ENCODE assay signal across 22 cellular contexts in genomic region chr13:95375706-95376105, GRCh38.
DNase-seq lines count a peak whose midpoint lies in the region; ATAC-seq, FAIRE-seq and TF ChIP-seq lines count a peak whose summit lies in the region.
"Had no signal": no experiment of that assay in that cellular context is flagged by ENCODE, and none has a peak within 500 bp of the region (broad histone marks: within the 10 kb centered on the region; RNA-seq: fewer than 3 reads in every experiment).

No MANE protein-coding gene starts in this region.

- H3K4me1 ChIP-seq in astrocyte (ENCODE audit: insufficient read depth, low read length) = no peaks in the 10 kb centered on the region
- H3K4me1 ChIP-seq: Caco-2 had no signal

- no peaks in the 10 kb centered on the region for H3K79me2 ChIP-seq in astrocyte (ENCODE audit: insufficient read depth, low read length)

- no peak overlapping the region for H2AFZ ChIP-seq in astrocyte (ENCODE audit: low read depth, low read length)

- H3K4me2 ChIP-seq in astrocyte (ENCODE audit: low read length) = no peak overlapping the region
- H3K4me2 ChIP-seq: A549; BLaER1 treated with 17β-estradiol and CSF1 and Interleukin-3, amounts not matched to agents 10 nM and 100 nM had no signal

- no peak overlapping the region for H3K4me3 ChIP-seq in astrocyte (ENCODE audit: insufficient read depth, low read depth, low read length)
- H3K4me3 ChIP-seq: A549; BLaER1 treated with 17β-estradiol and CSF1 and Interleukin-3, amounts not matched to agents 10 nM and 100 nM had no signal

- no peaks in the 10 kb centered on the region for H4K20me1 ChIP-seq in astrocyte (ENCODE audit: insufficient read depth, low read length)
- H4K20me1 ChIP-seq: BLaER1 treated with 17β-estradiol and CSF1 and Interleukin-3, amounts not matched to agents 10 nM and 100 nM had no signal

- H3K9me3 ChIP-seq in astrocyte (ENCODE audit: insufficient read depth, low read depth, low read length) = no peaks in the 10 kb centered on the region
- H3K9me3 ChIP-seq: A549; BLaER1 treated with 17β-estradiol and CSF1 and Interleukin-3, amounts not matched to agents 10 nM and 100 nM; Caco-2 had no signal

- H3K36me3 Mint-ChIP-seq in astrocyte (ENCODE audit: low read depth, unreplicated experiment) = no peaks in the 10 kb centered on the region
- H3K36me3 Mint-ChIP-seq: CD8-positive, alpha-beta T cell had no signal

- no peak overlapping the region for H3K4me3 Mint-ChIP-seq in astrocyte (ENCODE audit: unreplicated experiment)
- H3K4me3 Mint-ChIP-seq: B cell; CD4-positive, alpha-beta T cell; CD8-positive, alpha-beta T cell had no signal

- DNase-seq in H4 (ENCODE audit: low spot score) = peak; percentile 23
- DNase-seq in astrocyte (ENCODE audit: low read depth) = peak; percentile 5
- peak; percentile 28 for DNase-seq in fibroblast of gingiva (ENCODE audit: low read depth)
- no peak for DNase-seq in NCI-H1930 (lab: John Stamatoyannopoulos, UW)
- DNase-seq: AML-193; Caco-2; Calu3; CD4-positive, alpha-beta T cell; CD8-positive, alpha-beta T cell; DMS79 treated with DMSO at 0.1 percent for 48 hours; GF-D8 had no signal

- no peak overlapping the region for H3K27ac Mint-ChIP-seq in astrocyte (ENCODE audit: unreplicated experiment)
- H3K27ac Mint-ChIP-seq: B cell; CD4-positive, alpha-beta T cell; CD8-positive, alpha-beta T cell had no signal

- no peak for ATAC-seq in GM21423 (IDR thresholded peaks at IDR 0.05; ENCODE audit: unreplicated experiment)
- ATAC-seq in GM21619 (IDR thresholded peaks at IDR 0.05; ENCODE audit: unreplicated experiment) = no peak
- ATAC-seq: A549; CD8-positive, alpha-beta T cell had no signal

- H3K27me3 Mint-ChIP-seq in astrocyte (ENCODE audit: low read depth, unreplicated experiment) = no peaks in the 10 kb centered on the region

- peaks cover 4% of the 10 kb centered on the region for H3K27me3 ChIP-seq in astrocyte (ENCODE audit: insufficient read depth, low read length)
- H3K27me3 ChIP-seq: BLaER1 treated with 17β-estradiol and CSF1 and Interleukin-3, amounts not matched to agents 10 nM and 100 nM had no signal

- no peaks in the 10 kb centered on the region for H3K36me3 ChIP-seq in astrocyte (ENCODE audit: insufficient read depth, low read length)
- H3K36me3 ChIP-seq: BLaER1 treated with 17β-estradiol and CSF1 and Interleukin-3, amounts not matched to agents 10 nM and 100 nM had no signal

- H3K27ac ChIP-seq in astrocyte (ENCODE audit: low read depth, low read length) = no peak overlapping the region
- H3K27ac ChIP-seq: 22Rv1; A549; BLaER1 treated with 17β-estradiol and CSF1 and Interleukin-3, amounts not matched to agents 10 nM and 100 nM; C4-2B had no signal

- no peak overlapping the region for H3K9ac ChIP-seq in astrocyte (ENCODE audit: low read length)
- H3K9ac ChIP-seq: BLaER1 treated with 17β-estradiol and CSF1 and Interleukin-3, amounts not matched to agents 10 nM and 100 nM had no signal

- H3K9me3 Mint-ChIP-seq in astrocyte (ENCODE audit: unreplicated experiment) = peaks cover 3% of the 10 kb centered on the region
- H3K9me3 Mint-ChIP-seq: CD4-positive, alpha-beta T cell; CD8-positive, alpha-beta T cell had no signal

- H3K4me1 Mint-ChIP-seq in astrocyte (ENCODE audit: low read depth, unreplicated experiment) = peaks cover 2% of the 10 kb centered on the region

- FAIRE-seq in astrocyte (lab: Jason Lieb, UNC) = no peak
- FAIRE-seq: A549, D721Med, G401.6, GM12891, GM19239 had no signal

- no peak for TF ChIP-seq CTCF in astrocyte (IDR thresholded peaks at IDR 0.05; ENCODE audit: insufficient read depth, low read depth, low read length)

Comparison
In these comparisons a context has a peak if more than half of its experiments do, and no peak if none do; other contexts are left out.
1. DNase-seq: peak in H4 (single experiment), astrocyte (single experiment) and fibroblast of gingiva (single experiment); none in NCI-H1930 (0 of 2).